Comparison of ENCODE assay signal across 22 cellular contexts in the genomic region with DNA sequence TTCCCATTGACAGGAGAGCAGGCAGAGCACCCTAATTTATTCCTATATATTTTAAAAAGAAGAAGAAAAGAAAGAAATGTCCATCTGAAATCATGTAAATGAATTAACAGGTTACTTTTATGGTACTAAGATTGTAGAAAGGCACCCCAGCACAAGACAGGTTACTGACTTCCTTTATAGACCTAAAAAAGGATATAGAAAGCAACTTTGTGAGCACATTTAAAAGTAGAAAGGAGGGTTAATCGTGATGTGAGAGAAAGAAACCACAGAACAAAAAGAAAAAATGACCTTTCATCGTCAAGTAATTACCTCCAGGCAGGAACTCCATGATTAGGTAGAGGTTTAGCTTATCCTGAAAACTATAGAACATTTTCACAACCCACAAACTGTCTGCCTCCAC.
"Had no signal": no experiment of that assay in that cellular context is flagged by ENCODE, and none has a peak within 500 bp of the region (broad histone marks: within the 10 kb centered on the region; RNA-seq: fewer than 3 reads in every experiment).

No MANE protein-coding gene starts in this region.

- H3K4me1 ChIP-seq: gastrocnemius medialis, right atrium auricular region, uterus had no signal

- ATAC-seq: esophagus mucosa, gastrocnemius medialis had no signal

- H3K9me3 ChIP-seq: gastrocnemius medialis, heart right ventricle, left ventricle myocardium inferior, prostate gland, right atrium auricular region, transverse colon, uterus had no signal

- H3K27me3 Mint-ChIP-seq: activated CD4-positive, alpha-beta T cell treated with anti-CD3 and anti-CD28 coated beads, Interleukin-2, amount 10 ng/mL, durations not matched to agents 24 days and 14 days; dendritic cell treated with granulocyte-macrophage colony-stimulating factor and Interleukin-4, amounts not matched to agents 40 ng/mL and 50 ng/mL, for 4 days had no signal

- H3K27ac Mint-ChIP-seq: activated CD4-positive, alpha-beta T cell treated with anti-CD3 and anti-CD28 coated beads, Interleukin-2, amount 10 ng/mL, durations not matched to agents 24 days and 14 days; dendritic cell treated with granulocyte-macrophage colony-stimulating factor and Interleukin-4, amounts not matched to agents 40 ng/mL and 50 ng/mL, for 4 days had no signal

- H3K9me3 Mint-ChIP-seq: activated CD4-positive, alpha-beta T cell treated with anti-CD3 and anti-CD28 coated beads, Interleukin-2, amount 10 ng/mL, durations not matched to agents 24 days and 14 days; dendritic cell treated with granulocyte-macrophage colony-stimulating factor and Interleukin-4, amounts not matched to agents 40 ng/mL and 50 ng/mL, for 4 days had no signal

- H3K27ac ChIP-seq: gastrocnemius medialis, left ventricle myocardium inferior, right atrium auricular region, uterus had no signal

- DNase-seq: activated CD4-positive, alpha-beta T cell treated with anti-CD3 and anti-CD28 coated beads, Interleukin-2, amount 10 ng/mL, durations not matched to agents 24 days and 14 days; activated CD4-positive, CD25-positive, alpha-beta regulatory T cell; activated CD8-positive, alpha-beta memory T cell treated with anti-CD3 and anti-CD28 coated beads for 24 hours; activated CD8-positive, alpha-beta memory T cell treated with anti-CD3 and anti-CD28 coated beads, Interleukin-2, amount 50 U/mL, for 48 hours; activated naive CD4-positive, alpha-beta T cell treated with Interleukin-2 at 50 U/mL for 16 hours; effector CD8-positive, alpha-beta T cell; gastrocnemius medialis; heart right ventricle; kidney glomerular epithelial cell; left ventricle myocardium inferior; mammary epithelial cell; stimulated activated CD4-positive, alpha-beta T cell treated with anti-CD3 and anti-CD28 coated beads, Interleukin-12 subunit alpha, Interleukin-12 subunit beta, amount 100 ng/mL, for 4 hours; stimulated activated CD4-positive, alpha-beta T cell treated with anti-CD3 and anti-CD28 coated beads, Interleukin-1b, Interleukin-23, amount 100 ng/mL, for 48 hours; stimulated activated CD8-positive, alpha-beta memory T cell treated with anti-CD3 and anti-CD28 coated beads, Interleukin-4, amount 100 ng/mL, for 48 hours; stimulated activated naive CD4-positive, alpha-beta T cell treated with Interleukin-2 at 50 U/mL for 16 hours; T-helper 9 cell; transverse colon; uterus had no signal

- H3K36me3 ChIP-seq: prostate gland, uterus had no signal

- H3K4me3 Mint-ChIP-seq: activated CD4-positive, alpha-beta T cell treated with anti-CD3 and anti-CD28 coated beads, Interleukin-2, amount 10 ng/mL, durations not matched to agents 24 days and 14 days; dendritic cell treated with granulocyte-macrophage colony-stimulating factor and Interleukin-4, amounts not matched to agents 40 ng/mL and 50 ng/mL, for 4 days had no signal

- H3K4me3 ChIP-seq: gastrocnemius medialis, heart right ventricle, left ventricle myocardium inferior, prostate gland, right atrium auricular region, transverse colon, uterus had no signal

- H3K27me3 ChIP-seq: gastrocnemius medialis, heart right ventricle, right atrium auricular region, transverse colon, uterus had no signal
